Comparison of ENCODE assay signal across 30 cellular contexts in genomic region chr5:39811381-39811780, GRCh38.
"Had no signal": no experiment of that assay in that cellular context is flagged by ENCODE, and none has a peak within 500 bp of the region (broad histone marks: within the 10 kb centered on the region; RNA-seq: fewer than 3 reads in every experiment).

No MANE protein-coding gene starts in this region.

- H3K4me1 Mint-ChIP-seq: immature natural killer cell; naive thymus-derived CD8-positive, alpha-beta T cell; nephron; stimulated activated memory B cell treated with anti-CD40 and anti-IgM and Interleukin-4, amounts not matched to agents 10 μg/mL and 1 μg/mL and 100 μg/mL, for 72 hours; stimulated activated naive CD8-positive, alpha-beta T cell treated with anti-CD3 and anti-CD28 coated beads, Interleukin-15, amount 100 ng/mL, for 72 hours had no signal

- H3K27ac Mint-ChIP-seq: immature natural killer cell; naive thymus-derived CD8-positive, alpha-beta T cell; nephron; progenitor cell of endocrine pancreas; stimulated activated memory B cell treated with anti-CD40 and anti-IgM and Interleukin-4, amounts not matched to agents 10 μg/mL and 1 μg/mL and 100 μg/mL, for 72 hours; stimulated activated naive CD8-positive, alpha-beta T cell treated with anti-CD3 and anti-CD28 coated beads, Interleukin-15, amount 100 ng/mL, for 72 hours had no signal

- H3K9me3 ChIP-seq: left lung, lower lobe of right lung, neutrophil, right atrium auricular region, right lobe of liver, testis, thyroid gland, transverse colon, upper lobe of left lung, vagina had no signal

- H3K9me3 Mint-ChIP-seq: immature natural killer cell; naive thymus-derived CD8-positive, alpha-beta T cell; nephron; neural crest cell; stimulated activated memory B cell treated with anti-CD40 and anti-IgM and Interleukin-4, amounts not matched to agents 10 μg/mL and 1 μg/mL and 100 μg/mL, for 72 hours; stimulated activated naive CD8-positive, alpha-beta T cell treated with anti-CD3 and anti-CD28 coated beads, Interleukin-15, amount 100 ng/mL, for 72 hours had no signal

- H3K4me2 ChIP-seq: smooth muscle cell had no signal

- ATAC-seq: left colon; left lung; lower lobe of right lung; naive thymus-derived CD8-positive, alpha-beta T cell; right lobe of liver; stimulated activated memory B cell treated with anti-CD40 and anti-IgM and Interleukin-4, amounts not matched to agents 10 μg/mL and 1 μg/mL and 100 μg/mL, for 72 hours; stimulated activated naive CD8-positive, alpha-beta T cell treated with anti-CD3 and anti-CD28 coated beads, Interleukin-15, amount 100 ng/mL, for 72 hours had no signal

- DNase-seq: hypothalamus; immature natural killer cell; kidney; left colon; left lung; lower lobe of right lung; mammary epithelial cell; mesenchymal stem cell; naive thymus-derived CD8-positive, alpha-beta T cell; occipital lobe; right lobe of liver; stimulated activated CD4-positive, alpha-beta T cell treated with anti-CD3 and anti-CD28 coated beads, Interleukin-1b, Interleukin-23, amount 100 ng/mL, for 48 hours; stimulated activated CD4-positive, alpha-beta T cell treated with anti-CD3 and anti-CD28 coated beads, Interleukin-2, amount 100 ng/mL, for 48 hours; stimulated activated CD4-positive, alpha-beta T cell treated with anti-CD3 and anti-CD28 coated beads, Interleukin-4, amount 100 ng/mL, for 4 hours; stimulated activated CD8-positive, alpha-beta memory T cell treated with anti-CD3 and anti-CD28 coated beads, Interleukin-4, amount 100 ng/mL, for 48 hours; stimulated activated naive CD4-positive, alpha-beta T cell treated with Interleukin-2 at 50 U/mL for 16 hours; stimulated activated naive CD8-positive, alpha-beta T cell treated with anti-CD3 and anti-CD28 coated beads, Interleukin-15, amount 100 ng/mL, for 72 hours; substantia nigra; testis; thyroid gland; transverse colon; upper lobe of left lung had no signal

- H3K36me3 Mint-ChIP-seq: immature natural killer cell; naive thymus-derived CD8-positive, alpha-beta T cell; stimulated activated memory B cell treated with anti-CD40 and anti-IgM and Interleukin-4, amounts not matched to agents 10 μg/mL and 1 μg/mL and 100 μg/mL, for 72 hours had no signal

- H3K36me3 ChIP-seq: left lung, lower lobe of right lung, neutrophil, right atrium auricular region, right lobe of liver, thyroid gland, transverse colon, upper lobe of left lung, vagina had no signal

- H3K27me3 ChIP-seq: left lung, neutrophil, right atrium auricular region, right lobe of liver, testis, thyroid gland, transverse colon, upper lobe of left lung, vagina had no signal

- H3K4me3 Mint-ChIP-seq: immature natural killer cell; naive thymus-derived CD8-positive, alpha-beta T cell; nephron; neural crest cell; stimulated activated memory B cell treated with anti-CD40 and anti-IgM and Interleukin-4, amounts not matched to agents 10 μg/mL and 1 μg/mL and 100 μg/mL, for 72 hours; stimulated activated naive CD8-positive, alpha-beta T cell treated with anti-CD3 and anti-CD28 coated beads, Interleukin-15, amount 100 ng/mL, for 72 hours had no signal

- H3K4me1 ChIP-seq: left lung, lower lobe of right lung, right atrium auricular region, right lobe of liver, testis, thyroid gland, upper lobe of left lung, vagina had no signal

- H3K27ac ChIP-seq: left lung, lower lobe of right lung, neutrophil, right atrium auricular region, right lobe of liver, testis, thyroid gland, transverse colon, upper lobe of left lung, vagina had no signal

- H3K4me3 ChIP-seq: left lung, lower lobe of right lung, right atrium auricular region, right lobe of liver, smooth muscle cell, testis, thyroid gland, transverse colon, upper lobe of left lung, vagina had no signal
